ENCODE assay signal across 22 cellular contexts in the genomic region with DNA sequence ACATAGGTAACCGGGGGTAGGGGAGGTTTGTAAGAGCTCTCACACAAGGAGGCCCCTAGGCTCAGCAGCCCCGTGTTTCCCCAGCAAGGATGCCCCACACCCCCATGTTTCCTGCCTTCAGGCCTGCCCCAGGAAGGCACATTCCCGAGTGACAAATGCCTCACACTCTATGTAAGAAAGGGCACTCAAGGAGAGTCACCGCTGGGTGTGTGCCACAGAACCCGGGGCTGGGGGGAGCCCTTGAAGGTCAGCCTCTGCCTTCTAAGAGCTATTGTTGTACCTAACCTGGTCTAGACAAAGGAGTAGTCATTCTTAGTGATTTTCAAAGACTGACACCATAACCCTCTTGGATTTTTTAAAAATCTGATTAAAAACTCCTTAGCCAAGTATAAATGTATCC.
A peak's percentile ranks its signal among the peaks of the same experiment; 100 is the strongest.
DNase-seq lines count a peak whose midpoint lies in the region; ATAC-seq, FAIRE-seq and TF ChIP-seq lines count a peak whose summit lies in the region.
"Had no signal": no experiment of that assay in that cellular context is flagged by ENCODE, and none has a peak within 500 bp of the region (broad histone marks: within the 10 kb centered on the region; RNA-seq: fewer than 3 reads in every experiment).

No MANE protein-coding gene starts in this region.

- H3K4me1 ChIP-seq in left ventricle myocardium inferior (peaks cover 30% of the 10 kb centered on the region), tibial artery (peaks cover 0 to 35% (median 28%) of the 10 kb centered on the region in 4 donors)
- H3K4me1 ChIP-seq: Peyer's patch had no signal

- H3K36me3 Mint-ChIP-seq in MCF 10A (ENCODE audit: insufficient read depth, unreplicated experiment): no peaks in the 10 kb centered on the region
- H3K36me3 Mint-ChIP-seq in activated naive CD8-positive, alpha-beta T cell treated with anti-CD3 and anti-CD28 coated beads, Interleukin-2, amount 50 U/mL, for 24 hours (ENCODE audit: low read depth): no peaks in the 10 kb centered on the region
- H3K36me3 Mint-ChIP-seq: activated naive CD8-positive, alpha-beta T cell; CD8-positive, alpha-beta memory T cell; mesothelial cell of epicardium had no signal

- FAIRE-seq in HTR-8/SVneo (lab: Jason Lieb, UNC): peak; percentile 46
- FAIRE-seq: astrocyte had no signal

- intact Hi-C loops in MCF 10A (cut with micrococcal nuclease): no loop called here
- intact Hi-C loops in left ventricle myocardium inferior (cut with micrococcal nuclease): no loop called here
- intact Hi-C loops in tibial artery (cut with DNase I; ENCODE audit: low total_unique reads): no loop called here

- H3K27ac ChIP-seq in left ventricle myocardium inferior (replicated peaks): peak overlapping the region; percentile 40
- peak overlapping the region; percentile 46 to 58 for H3K27ac ChIP-seq in tibial artery
- H3K27ac ChIP-seq: Peyer's patch, SK-N-MC had no signal

- H3K4me3 Mint-ChIP-seq in MCF 10A (ENCODE audit: unreplicated experiment): no peak overlapping the region
- no peak overlapping the region for H3K4me3 Mint-ChIP-seq in activated naive CD8-positive, alpha-beta T cell treated with anti-CD3 and anti-CD28 coated beads, Interleukin-2, amount 50 U/mL, for 24 hours
- H3K4me3 Mint-ChIP-seq: activated naive CD8-positive, alpha-beta T cell; effector memory CD8-positive, alpha-beta T cell; mesothelial cell of epicardium; nephron progenitor cell had no signal

- ATAC-seq in activated naive CD8-positive, alpha-beta T cell treated with anti-CD3 and anti-CD28 coated beads, Interleukin-2, amount 50 U/mL, for 24 hours: no peak
- ATAC-seq: effector memory CD8-positive, alpha-beta T cell had no signal

- H3K27me3 Mint-ChIP-seq in MCF 10A (ENCODE audit: insufficient read depth, unreplicated experiment): no peaks in the 10 kb centered on the region
- H3K27me3 Mint-ChIP-seq in activated naive CD8-positive, alpha-beta T cell treated with anti-CD3 and anti-CD28 coated beads, Interleukin-2, amount 50 U/mL, for 24 hours: peaks cover 10% of the 10 kb centered on the region

- DNase-seq in HTR-8/SVneo (ENCODE audit: insufficient read length, low spot score): peak; percentile 51
- no peak for DNase-seq in MCF 10A (ENCODE audit: unreplicated experiment)
- DNase-seq in left ventricle myocardium inferior: no peak
- no peak for DNase-seq in tibial artery
- no peak for DNase-seq in SKM-1 treated with dmso at 0.1 percent for 144 hours (lab: John Stamatoyannopoulos, UW; ENCODE audit: unreplicated experiment)
- DNase-seq in activated naive CD8-positive, alpha-beta T cell treated with anti-CD3 and anti-CD28 coated beads, Interleukin-2, amount 50 U/mL, for 24 hours: no peak
- no peak for DNase-seq in NCI-H2029 treated with DMSO at 0.1 percent for 48 hours (lab: John Stamatoyannopoulos, UW)
- DNase-seq: activated CD8-positive, alpha-beta memory T cell treated with anti-CD3 and anti-CD28 coated beads, Interleukin-2, amount 50 U/mL, for 4 hours; CD8-positive, alpha-beta memory T cell; effector memory CD8-positive, alpha-beta T cell; Kasumi-1; NCI-H1105; NCI-H510A; nephron progenitor cell; Peyer's patch; posterior cingulate gyrus; sigmoid colon had no signal

- CTCF ChIA-PET in MCF 10A (lab: Yijun Ruan, JAX): interaction anchor here (0.6 kb wide), 1 partner anchor 338 kb away, joined by 3 read pairs; no protein-coding TSS in a partner anchor

- peak overlapping the region; percentile 6 for H3K27ac Mint-ChIP-seq in MCF 10A (ENCODE audit: low read depth, unreplicated experiment)
- no peak overlapping the region for H3K27ac Mint-ChIP-seq in activated naive CD8-positive, alpha-beta T cell treated with anti-CD3 and anti-CD28 coated beads, Interleukin-2, amount 50 U/mL, for 24 hours
- H3K27ac Mint-ChIP-seq: activated naive CD8-positive, alpha-beta T cell; activated T-helper 2 cell treated with anti-CD3 and anti-CD28 coated beads, Interferon-gamma antibody, Interleukin-2, Interleukin-4, amounts not matched to agents 10 μg/mL and 5 μg/mL and 100 μg/mL, durations not matched to agents 14 hours and 24 hours and 36 hours; CD8-positive, alpha-beta memory T cell; effector memory CD8-positive, alpha-beta T cell; mesothelial cell of epicardium; nephron progenitor cell had no signal

- BruUV-seq in MCF 10A (replicated peaks; lab: Mats Ljungman, UMichigan): no TSS peak

- POLR2A ChIA-PET in MCF 10A (lab: Yijun Ruan, JAX): interaction anchor here (1.0 to 1.9 kb wide), 2 partner anchors 13 to 342 kb away, joined by 3 to 5 read pairs; no protein-coding TSS in a partner anchor

- H3K4me3 ChIP-seq in left ventricle myocardium inferior (no peak overlapping the region), tibial artery (no peak overlapping the region)
- H3K4me3 ChIP-seq: Peyer's patch, sigmoid colon, SK-N-MC had no signal

- TF ChIP-seq CTCF in MCF 10A (IDR thresholded peaks at IDR 0.05; ENCODE audit: unreplicated experiment): no peak
- no peak for TF ChIP-seq CTCF in left ventricle myocardium inferior (IDR thresholded peaks at IDR 0.05; ENCODE audit: borderline replicate concordance)
- TF ChIP-seq CTCF in tibial artery (IDR thresholded peaks at IDR 0.05): no peak

- H3K9me3 Mint-ChIP-seq in MCF 10A (ENCODE audit: unreplicated experiment): no peaks in the 10 kb centered on the region
- H3K9me3 Mint-ChIP-seq in activated naive CD8-positive, alpha-beta T cell treated with anti-CD3 and anti-CD28 coated beads, Interleukin-2, amount 50 U/mL, for 24 hours: no peaks in the 10 kb centered on the region
- H3K9me3 Mint-ChIP-seq: activated T-helper 2 cell treated with anti-CD3 and anti-CD28 coated beads, Interferon-gamma antibody, Interleukin-2, Interleukin-4, amounts not matched to agents 10 μg/mL and 5 μg/mL and 100 μg/mL, durations not matched to agents 14 hours and 24 hours and 36 hours; CD8-positive, alpha-beta memory T cell; effector memory CD8-positive, alpha-beta T cell; mesothelial cell of epicardium; nephron progenitor cell had no signal

- H3K9me3 ChIP-seq in left ventricle myocardium inferior (replicated peaks): no peaks in the 10 kb centered on the region
- H3K9me3 ChIP-seq in tibial artery: no peaks in the 10 kb centered on the region
- H3K9me3 ChIP-seq: Peyer's patch, sigmoid colon had no signal

- no peaks in the 10 kb centered on the region for H3K27me3 ChIP-seq in left ventricle myocardium inferior (ENCODE audit: low read depth)
- no peaks in the 10 kb centered on the region for H3K27me3 ChIP-seq in tibial artery
- H3K27me3 ChIP-seq: Peyer's patch, sigmoid colon had no signal

- H3K36me3 ChIP-seq in left ventricle myocardium inferior (no peaks in the 10 kb centered on the region), tibial artery (no peaks in the 10 kb centered on the region)
- H3K36me3 ChIP-seq: Peyer's patch, sigmoid colon had no signal

- H3K4me1 Mint-ChIP-seq in MCF 10A (ENCODE audit: insufficient read depth, unreplicated experiment): peaks cover 19% of the 10 kb centered on the region
- peaks cover 3% of the 10 kb centered on the region for H3K4me1 Mint-ChIP-seq in activated naive CD8-positive, alpha-beta T cell treated with anti-CD3 and anti-CD28 coated beads, Interleukin-2, amount 50 U/mL, for 24 hours
